ENCODE assay signal across 20 cellular contexts in genomic region chr1:12443151-12443550, GRCh38.
DNase-seq lines count a peak whose midpoint lies in the region; ATAC-seq, FAIRE-seq and TF ChIP-seq lines count a peak whose summit lies in the region.
"Had no signal": no experiment of that assay in that cellular context is flagged by ENCODE, and none has a peak within 500 bp of the region (broad histone marks: within the 10 kb centered on the region; RNA-seq: fewer than 3 reads in every experiment).

No MANE protein-coding gene starts in this region.

- H3K27me3 Mint-ChIP-seq in activated CD8-positive, alpha-beta T cell treated with anti-CD3 and anti-CD28 coated beads for 36 hours, result no peaks in the 10 kb centered on the region
- H3K27me3 Mint-ChIP-seq in activated naive CD8-positive, alpha-beta T cell, result no peaks in the 10 kb centered on the region
- H3K27me3 Mint-ChIP-seq in natural killer cell treated with Interleukin-12 subunit alpha and Interleukin-12 subunit beta and Interleukin-15 and Interleukin-18, amount 100 ng/mL, for 72 hours, result no peaks in the 10 kb centered on the region
- H3K27me3 Mint-ChIP-seq: CD4-positive, alpha-beta memory T cell had no signal

- FAIRE-seq in K562 (lab: Jason Lieb, UNC) (no peak), small intestine (lab: Jason Lieb, UNC) (no peak)
- FAIRE-seq: A549, D721Med, G401.6, GM12891 had no signal

- no peak for TF ChIP-seq CTCF in activated CD8-positive, alpha-beta T cell treated with anti-CD3 and anti-CD28 coated beads for 36 hours (IDR thresholded peaks at IDR 0.05)
- TF ChIP-seq CTCF in K562 (IDR thresholded peaks at IDR 0.05 in 2 of 3, conservative IDR thresholded peaks at IDR 0.05 in 1 of 3; ENCODE audit: insufficient read depth in 2 of 3, low read depth in 1 of 3, low read length in 3 of 3), result no peak

- H3K4me2 ChIP-seq in K562 (ENCODE audit: insufficient read depth, low read length), result no peak overlapping the region
- H3K4me2 ChIP-seq: A549, GM23338 had no signal

- in situ Hi-C loops in K562 (cut with MboI), result no loop called here

- no peak for ATAC-seq in activated CD8-positive, alpha-beta T cell treated with anti-CD3 and anti-CD28 coated beads for 36 hours
- no peak for ATAC-seq in K562
- ATAC-seq in natural killer cell treated with Interleukin-12 subunit alpha and Interleukin-12 subunit beta and Interleukin-15 and Interleukin-18, amount 100 ng/mL, for 72 hours, result no peak
- ATAC-seq in HG03378 (IDR thresholded peaks at IDR 0.05; ENCODE audit: unreplicated experiment), result no peak
- no peak for ATAC-seq in GM21723 (IDR thresholded peaks at IDR 0.05; ENCODE audit: unreplicated experiment)
- ATAC-seq: A549, GM23338 had no signal

- no peak for TF ChIP-seq RAD21 in K562 (CRISPR knock-in tag; conservative IDR thresholded peaks at IDR 0.05 in 1 of 2, IDR thresholded peaks at IDR 0.05 in 1 of 2)

- no peak overlapping the region for H3K9ac ChIP-seq in K562 (ENCODE audit: insufficient read depth in 1 of 2, low read depth in 2 of 2, low read length in 2 of 2)

- H3K27ac ChIP-seq in K562 (ENCODE audit: extremely low read depth, low read depth, low read length), result no peak overlapping the region; the same call in 2 of the 3 replicates
- H3K27ac ChIP-seq in small intestine (ENCODE audit: low read depth in 1 of 2, low read length in 1 of 2), result no peak overlapping the region
- H3K27ac ChIP-seq: A549, C4-2B had no signal

- TF ChIP-seq EP300 in K562 (IDR thresholded peaks at IDR 0.05; ENCODE audit: low read length), result no peak

- H3K36me3 ChIP-seq in K562 (ENCODE audit: control insufficient read depth, insufficient read depth, low read length) (peaks cover 35% of the 10 kb centered on the region), small intestine (ENCODE audit: control insufficient read depth in 2 of 2, insufficient read depth in 2 of 2, low read length in 2 of 2) (no peaks in the 10 kb centered on the region)
- H3K36me3 ChIP-seq: BE2C had no signal

- peaks cover 87% of the 10 kb centered on the region for H3K4me1 Mint-ChIP-seq in activated CD8-positive, alpha-beta T cell treated with anti-CD3 and anti-CD28 coated beads for 36 hours (ENCODE audit: low read depth)
- peaks cover 84% of the 10 kb centered on the region for H3K4me1 Mint-ChIP-seq in activated naive CD8-positive, alpha-beta T cell (ENCODE audit: low read depth)
- peaks cover 76 to 85% of the 10 kb centered on the region in 2 donors for H3K4me1 Mint-ChIP-seq in natural killer cell treated with Interleukin-12 subunit alpha and Interleukin-12 subunit beta and Interleukin-15 and Interleukin-18, amount 100 ng/mL, for 72 hours (ENCODE audit: low read depth in 2 of 2)

- peaks cover 63% of the 10 kb centered on the region for H3K36me3 Mint-ChIP-seq in activated CD8-positive, alpha-beta T cell treated with anti-CD3 and anti-CD28 coated beads for 36 hours (ENCODE audit: low read depth)
- H3K36me3 Mint-ChIP-seq in activated naive CD8-positive, alpha-beta T cell, result peaks cover 22% of the 10 kb centered on the region
- H3K36me3 Mint-ChIP-seq in natural killer cell treated with Interleukin-12 subunit alpha and Interleukin-12 subunit beta and Interleukin-15 and Interleukin-18, amount 100 ng/mL, for 72 hours, result peaks cover 28% of the 10 kb centered on the region

- H3K27me3 ChIP-seq in K562 (ENCODE audit: control insufficient read depth in 2 of 2, insufficient read depth in 2 of 2, low read length in 2 of 2) (no peaks in the 10 kb centered on the region), small intestine (ENCODE audit: control insufficient read depth in 2 of 2, insufficient read depth in 2 of 2, low read length in 2 of 2) (no peaks in the 10 kb centered on the region)
- H3K27me3 ChIP-seq: BE2C had no signal

- H3K79me2 ChIP-seq in K562 (ENCODE audit: control insufficient read depth, insufficient read depth, low read length), result peaks cover 21% of the 10 kb centered on the region; the same call in 2 of the 3 replicates

- H3K4me3 ChIP-seq in K562 (no peak overlapping the region), small intestine (ENCODE audit: low read depth in 1 of 2, low read length in 2 of 2) (no peak overlapping the region)
- H3K4me3 ChIP-seq: A549, GM23338 had no signal

- intact Hi-C loops in activated CD8-positive, alpha-beta T cell treated with anti-CD3 and anti-CD28 coated beads for 36 hours (cut with micrococcal nuclease), result no loop called here
- intact Hi-C loops in K562 (cut with micrococcal nuclease), result no loop called here

- CTCF ChIA-PET in activated CD8-positive, alpha-beta T cell treated with anti-CD3 and anti-CD28 coated beads for 36 hours (lab: Charles Lee), result no interaction called here
- CTCF ChIA-PET in K562 (lab: Yijun Ruan, JAX; ENCODE audit: low intra/inter-chr PET ratio), result no interaction called here

- no peak overlapping the region for H3K4me3 Mint-ChIP-seq in activated CD8-positive, alpha-beta T cell treated with anti-CD3 and anti-CD28 coated beads for 36 hours
- no peak overlapping the region for H3K4me3 Mint-ChIP-seq in activated naive CD8-positive, alpha-beta T cell
- H3K4me3 Mint-ChIP-seq in natural killer cell treated with Interleukin-12 subunit alpha and Interleukin-12 subunit beta and Interleukin-15 and Interleukin-18, amount 100 ng/mL, for 72 hours, result peak overlapping the region; percentile 1
- H3K4me3 Mint-ChIP-seq: CD4-positive, alpha-beta memory T cell; GM23338 had no signal

- peaks cover 12% of the 10 kb centered on the region for H3K9me3 Mint-ChIP-seq in activated CD8-positive, alpha-beta T cell treated with anti-CD3 and anti-CD28 coated beads for 36 hours
- H3K9me3 Mint-ChIP-seq in activated naive CD8-positive, alpha-beta T cell (ENCODE audit: low read depth), result peaks cover 3% of the 10 kb centered on the region
- peaks cover 3% of the 10 kb centered on the region for H3K9me3 Mint-ChIP-seq in natural killer cell treated with Interleukin-12 subunit alpha and Interleukin-12 subunit beta and Interleukin-15 and Interleukin-18, amount 100 ng/mL, for 72 hours
- H3K9me3 Mint-ChIP-seq: GM23338 had no signal

- no peak for TF ChIP-seq POLR2A in K562 (conservative IDR thresholded peaks at IDR 0.05)

- H3K4me1 ChIP-seq in K562 (replicated peaks in 1 of 2; ENCODE audit: control insufficient read depth in 2 of 2, insufficient read depth in 2 of 2, low read length in 2 of 2) (peaks cover 20 to 67% of the 10 kb centered on the region in 2 experiments), small intestine (ENCODE audit: control insufficient read depth in 2 of 2, insufficient read depth in 1 of 2, low read depth in 1 of 2, low read length in 1 of 2) (peaks cover 0 to 5% of the 10 kb centered on the region in 2 donors)
- H3K4me1 ChIP-seq: BE2C had no signal

- no peaks in the 10 kb centered on the region for H4K20me1 ChIP-seq in K562 (replicated peaks; ENCODE audit: control insufficient read depth, insufficient read depth, low read length)

- peaks cover 2% of the 10 kb centered on the region for H3K9me1 ChIP-seq in K562 (ENCODE audit: control insufficient read depth, insufficient read depth, low read length)

- H3K27ac Mint-ChIP-seq in activated CD8-positive, alpha-beta T cell treated with anti-CD3 and anti-CD28 coated beads for 36 hours, result peak overlapping the region; percentile 60
- peak overlapping the region; percentile 50 for H3K27ac Mint-ChIP-seq in activated naive CD8-positive, alpha-beta T cell
- peak overlapping the region; percentile 76 to 93 for H3K27ac Mint-ChIP-seq in natural killer cell treated with Interleukin-12 subunit alpha and Interleukin-12 subunit beta and Interleukin-15 and Interleukin-18, amount 100 ng/mL, for 72 hours
- H3K27ac Mint-ChIP-seq: GM23338 had no signal

- POLR2A ChIA-PET in activated CD8-positive, alpha-beta T cell treated with anti-CD3 and anti-CD28 coated beads for 36 hours (lab: Charles Lee), result no interaction called here
- POLR2A ChIA-PET in K562 (lab: Yijun Ruan, JAX), result no interaction called here

- no peak overlapping the region for H2AFZ ChIP-seq in K562 (ENCODE audit: low read depth, low read length)
- H2AFZ ChIP-seq: GM23338 had no signal

- H3K9me3 ChIP-seq in K562 (replicated peaks; ENCODE audit: control insufficient read depth, insufficient read depth, low read depth, low read length) (peaks cover 6% of the 10 kb centered on the region), small intestine (ENCODE audit: control insufficient read depth, low read depth) (no peaks in the 10 kb centered on the region)
- H3K9me3 ChIP-seq: A549, BE2C had no signal

- DNase-seq in activated CD8-positive, alpha-beta T cell treated with anti-CD3 and anti-CD28 coated beads for 36 hours, result no peak
- DNase-seq in K562 (ENCODE audit: extremely low read depth in 1 of 4, low spot score in 3 of 4), result no peak
- DNase-seq in natural killer cell treated with Interleukin-12 subunit alpha and Interleukin-12 subunit beta and Interleukin-15 and Interleukin-18, amount 100 ng/mL, for 72 hours (ENCODE audit: low spot score), result no peak
- no peak for DNase-seq in small intestine
- DNase-seq: BE2C; CD4-positive, alpha-beta memory T cell; COR-L47; DMS153; DMS79 treated with DMSO at 0.1 percent for 48 hours; EL; H7 had no signal

- BruUV-seq in K562 (replicated peaks; lab: Mats Ljungman, UMichigan), result no TSS peak

TF ChIP-seq in K562, 482 proteins besides CTCF, POLR2A, EP300 and RAD21 (continues in another document):
- TF ChIP-seq ADNP (tag; IDR thresholded peaks at IDR 0.05) (no peak), PTRF (tag; IDR thresholded peaks at IDR 0.05) (no peak), KLF16 (IDR thresholded peaks at IDR 0.05) (no peak), ZNF644 (tag; IDR thresholded peaks at IDR 0.05; ENCODE audit: low read depth) (no peak), GTF2B (IDR thresholded peaks at IDR 0.05; ENCODE audit: extremely low read depth, insufficient read length) (no peak), MTA3 (IDR thresholded peaks at IDR 0.05; ENCODE audit: borderline replicate concordance) (no peak), ZNF311 (CRISPR knock-in tag; IDR thresholded peaks at IDR 0.05) (no peak), HMG20B (CRISPR knock-in tag; IDR thresholded peaks at IDR 0.05) (no peak), ELF1 (tag; IDR thresholded peaks at IDR 0.05) (no peak), SMAD3 (CRISPR knock-in tag; conservative IDR thresholded peaks at IDR 0.05) (no peak), ZNF696 (CRISPR knock-in tag; conservative IDR thresholded peaks at IDR 0.05) (no peak), YBX1 (IDR thresholded peaks at IDR 0.05) (no peak), NCOR1 (IDR thresholded peaks at IDR 0.05) (0 out of 2 replicates have a peak, but pooled peaks have one; percentile 5)
